Comparison of ENCODE assay signal across 1 cellular context in the genomic region with DNA sequence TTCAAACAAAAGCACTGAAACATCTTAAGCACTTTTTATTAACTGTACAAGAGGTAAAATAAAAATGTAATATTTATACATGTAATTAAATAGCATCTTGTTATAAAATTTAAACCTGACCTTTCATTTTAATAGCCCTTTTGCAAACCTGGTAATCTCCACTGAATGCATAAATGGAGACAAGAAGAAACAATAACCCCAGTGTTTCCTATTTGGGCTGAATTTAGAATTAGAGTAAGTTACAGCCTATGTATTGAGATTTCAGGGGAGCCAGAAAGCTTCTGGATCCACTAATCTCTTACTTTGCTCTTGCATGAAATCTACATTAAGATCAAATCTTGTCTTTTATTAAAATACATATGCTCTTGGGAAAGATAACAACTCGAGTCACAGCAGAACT.
TF ChIP-seq lines count a peak whose summit lies in the region.

No MANE protein-coding gene starts in this region.

TF ChIP-seq in IMR-90, 13 proteins besides CTCF, POLR2A, EP300 and RAD21 (continued from another document):
- no peak for TF ChIP-seq CHD1 (IDR thresholded peaks at IDR 0.05; ENCODE audit: low read depth, low read length)
- TF ChIP-seq RFX5 (IDR thresholded peaks at IDR 0.05; ENCODE audit: low read depth, low read length), result no peak
- TF ChIP-seq NFE2L2 (IDR thresholded peaks at IDR 0.05; ENCODE audit: low read depth, low read length), result no peak
- TF ChIP-seq SMC3 (IDR thresholded peaks at IDR 0.05; ENCODE audit: low read depth, low read length), result no peak
